8 cellular contexts compared by ENCODE assay signal in genomic region chr1:146487155-146487554, GRCh38.
A peak's percentile ranks its signal among the peaks of the same experiment; 100 is the strongest.
DNase-seq lines count a peak whose midpoint lies in the region; ATAC-seq and TF ChIP-seq lines count a peak whose summit lies in the region.
"Not testable (repeated sequence)": the region's sequence is repeated elsewhere in the genome, so short reads cannot be mapped to it uniquely, and the experiment has no call there.

No MANE protein-coding gene starts in this region.

- not testable (repeated sequence) for H4K8ac ChIP-seq in mesenchymal stem cell (ENCODE audit: low read length)

- not testable (repeated sequence) for H3K27ac ChIP-seq in colonic mucosa; mesenchymal stem cell (ENCODE audit: low read length, poor library complexity, severe bottlenecking)
- peak overlapping the region; percentile 72 to 80 (median 75) for H3K27ac ChIP-seq in sigmoid colon
- H3K27ac ChIP-seq in upper lobe of left lung = peak overlapping the region in 1 of 4 donors; percentile 66

- peak; percentile 38 for ATAC-seq in left ventricle myocardium superior
- ATAC-seq in upper lobe of left lung (ENCODE audit: low FRiP score in 2 of 2) = peak in 1 of 2 donors; percentile 25

- not testable (repeated sequence) for H3K23ac ChIP-seq in mesenchymal stem cell (ENCODE audit: low read length in 2 of 2)

- TF ChIP-seq EP300 in sigmoid colon (IDR thresholded peaks at IDR 0.05); upper lobe of left lung (IDR thresholded peaks at IDR 0.05): not testable (repeated sequence)

- H3K9ac ChIP-seq in adipocyte (ENCODE audit: low read length) (peak overlapping the region; percentile 63), mesenchymal stem cell (ENCODE audit: low read length) (peak overlapping the region; percentile 77)
- not testable (repeated sequence) for H3K9ac ChIP-seq in colonic mucosa (ENCODE audit: low read depth in 2 of 2, low read length in 2 of 2)

- not testable (repeated sequence) for H3K79me1 ChIP-seq in mesenchymal stem cell (replicated peaks; ENCODE audit: low read length, poor library complexity, severe bottlenecking)

- H3K4me2 ChIP-seq in mesenchymal stem cell (ENCODE audit: low read length, poor library complexity, severe bottlenecking) = not testable (repeated sequence)

- H3K14ac ChIP-seq in mesenchymal stem cell (ENCODE audit: low read length in 2 of 2) = not testable (repeated sequence)

- CTCF ChIA-PET in BJ (lab: Yijun Ruan, JAX) = not testable (repeated sequence)

- TF ChIP-seq POLR2A in sigmoid colon (IDR thresholded peaks at IDR 0.05); upper lobe of left lung (IDR thresholded peaks at IDR 0.05): not testable (repeated sequence)

- not testable (repeated sequence) for H2BK12ac ChIP-seq in mesenchymal stem cell (ENCODE audit: low read length in 2 of 2)

- not testable (repeated sequence) for H3K9me3 ChIP-seq in adipocyte (ENCODE audit: control insufficient read depth, low read length); colonic mucosa; mesenchymal stem cell (ENCODE audit: control insufficient read depth, low read length); sigmoid colon; upper lobe of left lung

- POLR2A ChIA-PET in BJ (lab: Charles Lee) = not testable (repeated sequence)

- not testable (repeated sequence) for H2BK120ac ChIP-seq in mesenchymal stem cell (ENCODE audit: low read depth, low read length)

- H2AK5ac ChIP-seq in mesenchymal stem cell (ENCODE audit: low read length, severe bottlenecking) = not testable (repeated sequence)

- not testable (repeated sequence) for TF ChIP-seq CTCF in BJ (IDR thresholded peaks at IDR 0.05; ENCODE audit: insufficient read depth, low read depth, low read length); colonic mucosa (IDR thresholded peaks at IDR 0.05); foreskin fibroblast (IDR thresholded peaks at IDR 0.05; ENCODE audit: low read depth, low read length); sigmoid colon (IDR thresholded peaks at IDR 0.05); upper lobe of left lung (IDR thresholded peaks at IDR 0.05)

- H3K4me3 ChIP-seq in BJ (ENCODE audit: low read depth, low read length) = peak overlapping the region; percentile 11; the same call in 1 of the 2 replicates
- peak overlapping the region; percentile 74 for H3K4me3 ChIP-seq in adipocyte (ENCODE audit: low read length)
- H3K4me3 ChIP-seq in colonic mucosa = peak overlapping the region; percentile 26
- H3K4me3 ChIP-seq in foreskin fibroblast (ENCODE audit: low read depth in 1 of 2, low read length in 2 of 2) = peak overlapping the region; percentile 24 to 37
- peak overlapping the region in 1 of 2 experiments; percentile 51 for H3K4me3 ChIP-seq in mesenchymal stem cell (ENCODE audit: insufficient read depth in 1 of 2, low read depth in 1 of 2, low read length in 2 of 2)
- H3K4me3 ChIP-seq in sigmoid colon = peak overlapping the region; percentile 18 to 49 (median 46)
- peak overlapping the region in 3 of 4 donors; percentile 35 to 42 (median 41) for H3K4me3 ChIP-seq in upper lobe of left lung

- not testable (repeated sequence) for H3K18ac ChIP-seq in mesenchymal stem cell (ENCODE audit: low read depth in 1 of 2, low read length in 2 of 2)

- H3K4me1 ChIP-seq in adipocyte (ENCODE audit: control insufficient read depth, insufficient read depth, low read length); colonic mucosa; mesenchymal stem cell (ENCODE audit: control insufficient read depth, insufficient read depth, low read depth, low read length); sigmoid colon; upper lobe of left lung: not testable (repeated sequence)

- not testable (repeated sequence) for H3K4ac ChIP-seq in mesenchymal stem cell (ENCODE audit: low read depth in 1 of 2, low read length in 2 of 2)

- H3K27me3 ChIP-seq in BJ (ENCODE audit: control insufficient read depth, insufficient read depth, low read length); adipocyte (replicated peaks; ENCODE audit: control insufficient read depth, insufficient read depth, low read length); colonic mucosa; mesenchymal stem cell (ENCODE audit: control insufficient read depth in 1 of 2, insufficient read depth in 1 of 2, low read length in 2 of 2); sigmoid colon; upper lobe of left lung: not testable (repeated sequence)

- DNase-seq in BJ (ENCODE audit: low read depth); adipocyte (ENCODE audit: low read depth); colonic mucosa; foreskin fibroblast; left ventricle myocardium superior; mesenchymal stem cell; sigmoid colon: not testable (repeated sequence)
- DNase-seq in upper lobe of left lung = peak in 1 of 2 donors; percentile 68

- not testable (repeated sequence) for H2AFZ ChIP-seq in mesenchymal stem cell (ENCODE audit: low read depth, low read length)

- not testable (repeated sequence) for H2BK15ac ChIP-seq in mesenchymal stem cell (ENCODE audit: low read depth, poor library complexity, severe bottlenecking)

- no CpG with 5 or more reads among the region's 24 CpGs for WGBS in mesenchymal stem cell
- 21 to 22% methylated on average over 11 to 16 of the region's 24 CpGs for WGBS in sigmoid colon, 2 donors
- 0% methylated on average over 1 of the region's 24 CpGs; no CpG with 5 or more reads in 1 of the 2 donors for WGBS in upper lobe of left lung, 2 donors

- not testable (repeated sequence) for H3K36me3 ChIP-seq in BJ (ENCODE audit: control insufficient read depth, insufficient read depth, low read length); adipocyte (ENCODE audit: control insufficient read depth, insufficient read depth, low read length, severe bottlenecking); colonic mucosa; mesenchymal stem cell (ENCODE audit: control insufficient read depth in 1 of 2, insufficient read depth in 2 of 2, low read depth in 1 of 2, low read length in 2 of 2); sigmoid colon; upper lobe of left lung

- H4K91ac ChIP-seq in mesenchymal stem cell (ENCODE audit: low read length) = not testable (repeated sequence)

- H2BK5ac ChIP-seq in mesenchymal stem cell (ENCODE audit: low read depth, low read length, poor library complexity, severe bottlenecking) = not testable (repeated sequence)

- intact Hi-C loops in colonic mucosa (cut with DNase I); left ventricle myocardium superior (cut with micrococcal nuclease); sigmoid colon (cut with DNase I): not testable (repeated sequence)
